Comparison of ENCODE assay signal across 9 cellular contexts in the genomic region with DNA sequence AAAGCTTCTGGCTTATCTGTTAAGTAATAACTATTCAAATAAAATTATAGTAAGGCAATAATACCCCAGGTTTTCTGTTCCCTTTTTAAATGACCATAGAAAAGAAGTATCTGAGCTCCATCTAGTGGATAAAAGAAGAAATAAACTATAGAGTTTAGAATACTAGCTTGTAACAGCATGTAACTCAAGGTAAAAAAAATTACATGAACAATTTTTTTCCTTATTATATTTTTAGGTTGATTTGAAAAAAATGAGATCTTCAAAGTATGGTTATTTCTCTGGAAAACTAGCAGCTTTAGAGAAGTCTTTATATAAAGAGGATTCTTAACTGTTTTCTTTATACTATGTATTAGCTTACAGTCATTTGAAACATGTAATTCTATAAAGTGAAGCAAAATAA. TPM values are rescaled to one million over a fixed set of nuclear protein-coding genes. Genes with fewer than 3 reads are reported as not detected.
A peak's percentile ranks its signal among the peaks of the same experiment; 100 is the strongest.
DNase-seq lines count a peak whose midpoint lies in the region; ATAC-seq, FAIRE-seq and TF ChIP-seq lines count a peak whose summit lies in the region.
"Had no signal": no experiment of that assay in that cellular context is flagged by ENCODE, and none has a peak within 500 bp of the region (broad histone marks: within the 10 kb centered on the region; RNA-seq: fewer than 3 reads in every experiment).

No MANE protein-coding gene starts in this region.

- in situ Hi-C loops in HepG2 (cut with HindIII; ENCODE audit: extremely low pct_ligation_motif_present, low pct_unique_long_range_greater_than_20kb) = no loop called here

- no peaks in the 10 kb centered on the region for H3K79me2 ChIP-seq in HepG2 (ENCODE audit: insufficient read depth, low read length)

- H3K4me1 Mint-ChIP-seq in brain = no peaks in the 10 kb centered on the region

- no peak for TF ChIP-seq POLR2A in HepG2 (IDR thresholded peaks at IDR 0.05; ENCODE audit: insufficient read depth in 1 of 2, low read depth in 2 of 2, low read length in 2 of 2)

- no peak overlapping the region for H3K4me3 ChIP-seq in HepG2 (replicated peaks in 1 of 3; ENCODE audit: insufficient read depth in 1 of 3, low read depth in 2 of 3, low read length in 3 of 3)
- H3K4me3 ChIP-seq: HAP-1 had no signal

- H3K9me3 Mint-ChIP-seq in brain = no peaks in the 10 kb centered on the region

- H3K36me3 ChIP-seq in HepG2 (replicated peaks in 1 of 2; ENCODE audit: control insufficient read depth in 1 of 2, insufficient read depth in 2 of 2, low read length in 2 of 2) = peaks cover 12 to 56% of the 10 kb centered on the region in 2 experiments; a peak in 4 of 5 replicates

- H3K27me3 ChIP-seq in HepG2 (ENCODE audit: control insufficient read depth in 1 of 2, insufficient read depth in 2 of 2, low read length in 2 of 2) = no peaks in the 10 kb centered on the region

- H2AFZ ChIP-seq in HepG2 (ENCODE audit: low read length) = no peak overlapping the region

- DNase-seq in NCI-H345 (lab: John Stamatoyannopoulos, UW) = peak; percentile 50
- peak; percentile 36 for DNase-seq in HepG2 (ENCODE audit: low spot score)
- no peak for DNase-seq in NK-92 treated with Interleukin-12 subunit alpha and Interleukin-12 subunit beta, amount 100 ng/mL, for 24 hours (lab: John Stamatoyannopoulos, UW)
- DNase-seq in activated gamma-delta T cell (lab: John Stamatoyannopoulos, UW) = no peak

- POLR2A ChIA-PET in HepG2 (lab: Yijun Ruan, JAX) = interaction anchor here (1.5 kb wide), 1 partner anchor 213 kb away, joined by 3 read pairs; no protein-coding TSS in a partner anchor

- no peak overlapping the region for H3K9ac ChIP-seq in HepG2 (ENCODE audit: insufficient read depth, low read depth, low read length)

- CTCF ChIA-PET in HepG2 (lab: Yijun Ruan, JAX; ENCODE audit: low intra/inter-chr PET ratio, low total read pairs) = interaction anchor here (0.8 to 4.0 kb wide), 5 partner anchors 195 to 313 kb away, joined by 3 to 24 read pairs (median 15); no protein-coding TSS in a partner anchor

- TF ChIP-seq CTCF in C4-2B (conservative IDR thresholded peaks at IDR 0.05) (peak; percentile 77), brain (conservative IDR thresholded peaks at IDR 0.05) (peak; percentile 79 to 82), HepG2 (CRISPR knock-in tag; IDR thresholded peaks at IDR 0.05) (peak; percentile 45)

- no TSS peak for BruUV-seq in HepG2 (replicated peaks; lab: Mats Ljungman, UMichigan)

- H4K20me1 ChIP-seq in HepG2 (ENCODE audit: insufficient read depth, low read length) = no peaks in the 10 kb centered on the region

- intact Hi-C loops in HepG2 (cut with micrococcal nuclease; ENCODE audit: unreplicated experiment) = loop anchor here (1.0 to 2.0 kb wide), 4 partner anchors 196 to 313 kb away; no protein-coding TSS in a partner anchor

- no peak for TF ChIP-seq RAD21 in HepG2 (CRISPR knock-in tag; IDR thresholded peaks at IDR 0.05)

- no peaks in the 10 kb centered on the region for H3K9me3 ChIP-seq in HepG2 (ENCODE audit: low read length)
- H3K9me3 ChIP-seq: HAP-1 had no signal

- peaks cover 46% of the 10 kb centered on the region for H3K36me3 Mint-ChIP-seq in brain

- ATAC-seq in GM19324 (IDR thresholded peaks at IDR 0.05; ENCODE audit: low FRiP score, unreplicated experiment) (peak; percentile 52), HG03354 (IDR thresholded peaks at IDR 0.05; ENCODE audit: poor library complexity, severe bottlenecking, unreplicated experiment) (peak; percentile 79), HepG2 (peak; percentile 79)

- no peak overlapping the region for H3K27ac Mint-ChIP-seq in brain

- H3K27me3 Mint-ChIP-seq in brain = no peaks in the 10 kb centered on the region

- no peak for FAIRE-seq in HepG2 (lab: Jason Lieb, UNC)

- H3K4me3 Mint-ChIP-seq in brain = no peak overlapping the region

- H3K27ac ChIP-seq in C4-2B (no peak overlapping the region), HepG2 (ENCODE audit: extremely low read length, insufficient read depth, low read length) (no peak overlapping the region)

- H3K4me2 ChIP-seq in HepG2 (ENCODE audit: low read depth, low read length) = no peak overlapping the region

- no peaks in the 10 kb centered on the region for H3K4me1 ChIP-seq in HepG2 (ENCODE audit: insufficient read depth, low read length)
- H3K4me1 ChIP-seq: HAP-1 had no signal

- TF ChIP-seq EP300 in HepG2 (IDR thresholded peaks at IDR 0.05; ENCODE audit: low read depth in 2 of 2, low read length in 2 of 2) = no peak
- no peak for TF ChIP-seq EP300 in HepG2 (CRISPR knock-in tag; IDR thresholded peaks at IDR 0.05; ENCODE audit: borderline replicate concordance)

TF ChIP-seq in HepG2, 621 proteins besides CTCF, POLR2A, EP300 and RAD21:
- TF ChIP-seq ZMYM4 (CRISPR knock-in tag; IDR thresholded peaks at IDR 0.05) = no peak
- TF ChIP-seq, protein P1, sequence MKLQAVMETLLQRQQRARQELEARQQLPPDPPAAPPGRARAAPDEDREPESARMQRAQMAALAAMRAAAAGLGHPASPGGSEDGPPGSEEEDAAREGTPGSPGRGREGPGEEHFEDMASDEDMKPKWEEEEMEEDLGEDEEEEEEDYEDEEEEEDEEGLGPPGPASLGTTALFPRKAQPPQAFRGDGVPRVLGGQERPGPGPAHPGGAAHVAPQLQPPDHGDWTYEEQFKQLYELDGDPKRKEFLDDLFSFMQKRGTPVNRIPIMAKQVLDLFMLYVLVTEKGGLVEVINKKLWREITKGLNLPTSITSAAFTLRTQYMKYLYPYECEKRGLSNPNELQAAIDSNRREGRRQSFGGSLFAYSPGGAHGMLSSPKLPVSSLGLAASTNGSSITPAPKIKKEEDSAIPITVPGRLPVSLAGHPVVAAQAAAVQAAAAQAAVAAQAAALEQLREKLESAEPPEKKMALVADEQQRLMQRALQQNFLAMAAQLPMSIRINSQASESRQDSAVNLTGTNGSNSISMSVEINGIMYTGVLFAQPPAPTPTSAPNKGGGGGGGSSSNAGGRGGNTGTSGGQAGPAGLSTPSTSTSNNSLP (IDR thresholded peaks at IDR 0.05; ENCODE audit: low read depth, low read length) = peak; percentile 79; the same call in 1 of the 2 replicates
- no peak for TF ChIP-seq ZMAT3 (CRISPR knock-in tag; conservative IDR thresholded peaks at IDR 0.05)
- TF ChIP-seq STAG1 (CRISPR knock-in tag; IDR thresholded peaks at IDR 0.05) = peak; percentile 75
- peak; percentile 35; the same call in 1 of the 2 replicates for TF ChIP-seq SMC3 (IDR thresholded peaks at IDR 0.05; ENCODE audit: low read length)
TF ChIP-seq in HepG2: peak in this region for 3.

RNA-seq across cellular contexts. Expression of gene NCKAP1, which starts 58.1 kb away (rescaled TPM):
- 40.4 TPM for polyA plus RNA-seq in brain (ENCODE audit: insufficient read depth, low read depth, low replicate concordance)
- total RNA-seq in HepG2 (2016; rRNA removed; fragmentation: Illumina TruSeq; extraction: Trizol) = 96.3 and 160 TPM in 2 replicates
- 20.2 and 23.9 TPM in 2 replicates for total RNA-seq in HepG2 (2016; cell fraction: cytosol; rRNA removed; fragmentation: Illumina TruSeq; extraction: Trizol; ENCODE audit: low read depth)
- total RNA-seq in HepG2 (2016; cell fraction: insoluble cytoplasmic fraction; rRNA removed; fragmentation: Illumina TruSeq; extraction: Trizol) = 89.4 and 158 TPM in 2 replicates
- 91.7 and 92.2 TPM in 2 replicates for total RNA-seq in HepG2 (2016; cell fraction: membrane; rRNA removed; fragmentation: Illumina TruSeq; extraction: Trizol)
- total RNA-seq in HepG2 (2016; cell fraction: nucleus; rRNA removed; fragmentation: Illumina TruSeq; extraction: Trizol) = 100 and 105 TPM in 2 replicates
- 59.0 and 72.1 TPM in 2 replicates for polyA plus RNA-seq in HepG2 (2011; rRNA removed)
- 49.9 and 69.1 TPM in 2 replicates for polyA plus RNA-seq in HepG2 (2011; cell fraction: cytosol; rRNA removed)
- polyA plus RNA-seq in HepG2 (2011; cell fraction: nucleus; rRNA removed) = 30.3 and 33.5 TPM in 2 replicates
- 70.3 and 73.4 TPM in 2 replicates for polyA plus RNA-seq in HepG2 (2012)
- 8.8 and 9.0 TPM in 2 replicates for polyA plus RNA-seq in HepG2 (2016; cell fraction: cytosol; fragmentation: Illumina TruSeq; extraction: Trizol; ENCODE audit: low read depth)
- polyA plus RNA-seq in HepG2 (2016; cell fraction: insoluble cytoplasmic fraction; fragmentation: Illumina TruSeq; extraction: Trizol; ENCODE audit: low read depth) = 118 and 121 TPM in 2 replicates
- 34.3 and 37.5 TPM in 2 replicates for polyA plus RNA-seq in HepG2 (2016; cell fraction: membrane; fragmentation: Illumina TruSeq; extraction: Trizol; ENCODE audit: low read depth)
- 82.2 and 99.4 TPM in 2 replicates for polyA plus RNA-seq in HepG2 (2016; cell fraction: nucleus; fragmentation: Illumina TruSeq; extraction: Trizol; ENCODE audit: insufficient read depth, low read depth)
- 34.6 and 53.5 TPM in 2 replicates for polyA minus RNA-seq in HepG2 (2011; rRNA and poly(A)+ RNA removed; ENCODE audit: low replicate concordance)
- 60.0 and 71.9 TPM in 2 replicates for polyA minus RNA-seq in HepG2 (2011; cell fraction: cytosol; rRNA and poly(A)+ RNA removed)
- polyA minus RNA-seq in HepG2 (2011; cell fraction: nucleus; rRNA and poly(A)+ RNA removed) = 145 and 163 TPM in 2 replicates

Comparison
In these comparisons a context has a peak if more than half of its experiments do, and no peak if none do; other contexts are left out.
1. DNase-seq: peak in NCI-H345 (single experiment) and HepG2 (single experiment); none in NK-92 treated with Interleukin-12 subunit alpha and Interleukin-12 subunit beta, amount 100 ng/mL, for 24 hours (single experiment) and activated gamma-delta T cell (single experiment).
2. Peak in every context shown above with its lines, with median percentiles within 50 percentile points of each other: CTCF ChIP-seq and ATAC-seq.